Comparison of ENCODE assay signal across 16 cellular contexts in the genomic region with DNA sequence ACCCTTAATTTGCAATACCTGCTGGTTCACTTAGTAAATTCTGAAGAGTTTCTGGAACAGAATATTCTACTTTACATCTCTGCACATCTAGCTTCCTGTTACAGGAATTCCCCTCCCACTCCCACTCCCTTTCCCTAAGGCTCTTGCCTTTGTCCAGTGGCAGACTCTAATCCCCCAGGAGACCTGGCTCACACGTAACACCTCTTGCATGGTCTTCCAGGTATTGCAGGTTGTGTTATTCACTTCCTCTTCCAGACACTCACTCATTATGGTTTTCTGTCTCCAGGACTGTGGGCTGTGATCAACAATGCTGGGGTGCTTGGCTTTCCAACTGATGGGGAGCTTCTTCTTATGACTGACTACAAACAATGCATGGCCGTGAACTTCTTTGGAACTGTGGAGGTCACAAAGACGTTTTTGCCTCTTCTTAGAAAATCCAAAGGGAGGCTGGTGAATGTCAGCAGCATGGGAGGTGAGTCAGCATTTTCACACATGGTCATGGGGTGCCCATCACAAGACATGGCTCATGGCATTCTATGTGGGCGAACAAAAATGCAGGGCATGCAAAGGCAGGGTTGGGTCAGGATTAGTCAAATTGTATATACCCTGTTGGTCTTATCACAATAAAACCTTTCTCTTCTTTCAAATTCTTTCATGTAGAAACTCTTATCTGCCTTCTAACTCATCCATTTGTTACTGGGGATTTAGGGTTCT. TPM values are rescaled to one million over a fixed set of nuclear protein-coding genes. Genes with fewer than 3 reads are reported as not detected.
DNase-seq lines count a peak whose midpoint lies in the region; ATAC-seq and TF ChIP-seq lines count a peak whose summit lies in the region.
"Had no signal": no experiment of that assay in that cellular context is flagged by ENCODE, and none has a peak within 500 bp of the region (broad histone marks: within the 10 kb centered on the region; RNA-seq: fewer than 3 reads in every experiment).

No MANE protein-coding gene starts in this region.

- CTCF ChIA-PET in AG04449 (lab: Yijun Ruan, JAX): no interaction called here

- no peaks in the 10 kb centered on the region for H3K4me1 ChIP-seq in breast epithelium
- H3K4me1 ChIP-seq in gastrocnemius medialis: no peaks in the 10 kb centered on the region
- H3K4me1 ChIP-seq: tibial artery had no signal

- in situ Hi-C loops in gastrocnemius medialis (cut with MboI; ENCODE audit: low sequenced_read_pairs in 4 of 4): no loop called here

- DNase-seq in AG04449 (ENCODE audit: low read depth, low spot score): peak; percentile 19
- peak; percentile 68 for DNase-seq in HT1080 (ENCODE audit: low read depth)
- DNase-seq in breast epithelium (ENCODE audit: low spot score in 2 of 2): peak in 1 of 2 donors; percentile 62
- DNase-seq in kidney epithelial cell (ENCODE audit: low read depth): peak; percentile 61
- no peak for DNase-seq in gastrocnemius medialis
- no peak for DNase-seq in NCI-H345 (lab: John Stamatoyannopoulos, UW)
- DNase-seq: activated CD4-positive, alpha-beta memory T cell treated with anti-CD3 and anti-CD28 coated beads for 36 hours; cortex of kidney; hypothalamus; NCI-H187; T-helper 17 cell; tibial artery had no signal

- intact Hi-C loops in breast epithelium (cut with DNase I; ENCODE audit: low total_unique reads) (no loop called here), gastrocnemius medialis (cut with DNase I; ENCODE audit: low total_unique reads) (no loop called here)

- no peak for TF ChIP-seq POLR2A in breast epithelium (IDR thresholded peaks at IDR 0.05)
- TF ChIP-seq POLR2A in gastrocnemius medialis (IDR thresholded peaks at IDR 0.05): no peak

- peak overlapping the region; percentile 34 to 76 for H3K27ac ChIP-seq in breast epithelium
- H3K27ac ChIP-seq in gastrocnemius medialis: no peak overlapping the region
- H3K27ac ChIP-seq: tibial artery had no signal

- ATAC-seq in HG03354 (IDR thresholded peaks at IDR 0.05; ENCODE audit: poor library complexity, severe bottlenecking, unreplicated experiment) (no peak), HG03521 (IDR thresholded peaks at IDR 0.05; ENCODE audit: unreplicated experiment) (no peak), gastrocnemius medialis (no peak)
- ATAC-seq: activated naive CD4-positive, alpha-beta T cell treated with anti-CD3 and anti-CD28 coated beads, Interleukin-2, amount 50 U/mL, for 72 hours; T-helper 17 cell had no signal

- TF ChIP-seq CTCF in AG04449 (IDR thresholded peaks at IDR 0.05; ENCODE audit: insufficient read depth, low read length, missing control alignments) (no peak), breast epithelium (IDR thresholded peaks at IDR 0.05) (no peak), kidney epithelial cell (IDR thresholded peaks at IDR 0.05; ENCODE audit: insufficient read depth, low read length, poor library complexity, severe bottlenecking) (no peak), gastrocnemius medialis (IDR thresholded peaks at IDR 0.05 in 4 of 5, conservative IDR thresholded peaks at IDR 0.05 in 1 of 5) (no peak)

- POLR2A ChIA-PET in AG04449 (lab: Yijun Ruan, JAX): no interaction called here

- H3K36me3 ChIP-seq in breast epithelium: no peaks in the 10 kb centered on the region
- H3K36me3 ChIP-seq in kidney epithelial cell (ENCODE audit: control insufficient read depth, insufficient read depth, low read length): no peaks in the 10 kb centered on the region
- no peaks in the 10 kb centered on the region for H3K36me3 ChIP-seq in gastrocnemius medialis
- H3K36me3 ChIP-seq: BLaER1 treated with 17β-estradiol and CSF1 and Interleukin-3, amounts not matched to agents 10 nM and 100 nM; tibial artery had no signal

- H3K27me3 ChIP-seq in breast epithelium: no peaks in the 10 kb centered on the region
- no peaks in the 10 kb centered on the region for H3K27me3 ChIP-seq in kidney epithelial cell (ENCODE audit: control insufficient read depth, insufficient read depth, low read length)
- H3K27me3 ChIP-seq in gastrocnemius medialis: no peaks in the 10 kb centered on the region
- H3K27me3 ChIP-seq: BLaER1 treated with 17β-estradiol and CSF1 and Interleukin-3, amounts not matched to agents 10 nM and 100 nM had no signal

- H3K4me3 ChIP-seq in AG04449 (ENCODE audit: low read depth, low read length) (no peak overlapping the region), breast epithelium (no peak overlapping the region), kidney epithelial cell (ENCODE audit: low read depth, low read length) (no peak overlapping the region), gastrocnemius medialis (no peak overlapping the region)
- H3K4me3 ChIP-seq: BLaER1 treated with 17β-estradiol and CSF1 and Interleukin-3, amounts not matched to agents 10 nM and 100 nM; tibial artery had no signal

- H3K9me3 ChIP-seq in breast epithelium (no peaks in the 10 kb centered on the region), gastrocnemius medialis (no peaks in the 10 kb centered on the region)
- H3K9me3 ChIP-seq: tibial artery had no signal

RNA-seq across cellular contexts. Expression of gene HSD17B2, which starts 35.8 kb away (rescaled TPM):
- total RNA-seq in HT1080 (2014; rRNA removed; shearing (Covaris generic)): 2.2 and 4.4 TPM in 2 replicates
- 3.5 and 5.1 TPM in 2 replicates for polyA plus RNA-seq in HT1080 (2015; cell fraction: cytosol; rRNA removed)
- polyA plus RNA-seq in HT1080 (2015; cell fraction: nucleus; rRNA removed): 4.5 and 12.0 TPM in 2 replicates
- total RNA-seq in breast epithelium (1 to 10 TPM in 2 of 3 donors, not detected in 1; 4.5 to 8.8 TPM), kidney epithelial cell (0.82 TPM in 1 of 2 replicates, not detected in the other), gastrocnemius medialis (under 1 TPM in 2 of 4 donors, not detected in 2; 0.22 to 0.29 TPM)
- total RNA-seq: activated CD4-positive, alpha-beta memory T cell treated with anti-CD3 and anti-CD28 coated beads for 36 hours; activated naive CD4-positive, alpha-beta T cell treated with anti-CD3 and anti-CD28 coated beads, Interleukin-2, amount 50 U/mL, for 72 hours; T-helper 17 cell had no signal

RNA-seq across cellular contexts. Expression of gene SDR42E1, which starts 59.5 kb away (rescaled TPM):
- total RNA-seq in HT1080 (2014; rRNA removed; shearing (Covaris generic)): 4.6 and 5.9 TPM in 2 replicates
- polyA plus RNA-seq in HT1080 (2015; cell fraction: cytosol; rRNA removed): 3.7 and 4.6 TPM in 2 replicates
- polyA plus RNA-seq in HT1080 (2015; cell fraction: nucleus; rRNA removed): 3.5 and 3.8 TPM in 2 replicates
- total RNA-seq in breast epithelium: 10 to 100 TPM in 1 of 3 donors, 1 to 10 TPM in 1, under 1 TPM in 1; 0.16 to 11.7 (median 6.9) TPM
- total RNA-seq in kidney epithelial cell: 9.5 and 15.0 TPM in 2 replicates
- total RNA-seq in gastrocnemius medialis: under 1 TPM in 1 of 4 donors, not detected in 3; 0.02 TPM

Comparison
In these comparisons a context has a peak if more than half of its experiments do, and no peak if none do; other contexts are left out.
1. DNase-seq: peak in AG04449 (single experiment), HT1080 (single experiment) and kidney epithelial cell (single experiment); none in gastrocnemius medialis (0 of 2) and NCI-H345 (single experiment).
2. H3K27ac ChIP-seq: peak in breast epithelium (2 of 2); none in gastrocnemius medialis (0 of 4).